Comparison of ENCODE assay signal across 20 cellular contexts in the genomic region with DNA sequence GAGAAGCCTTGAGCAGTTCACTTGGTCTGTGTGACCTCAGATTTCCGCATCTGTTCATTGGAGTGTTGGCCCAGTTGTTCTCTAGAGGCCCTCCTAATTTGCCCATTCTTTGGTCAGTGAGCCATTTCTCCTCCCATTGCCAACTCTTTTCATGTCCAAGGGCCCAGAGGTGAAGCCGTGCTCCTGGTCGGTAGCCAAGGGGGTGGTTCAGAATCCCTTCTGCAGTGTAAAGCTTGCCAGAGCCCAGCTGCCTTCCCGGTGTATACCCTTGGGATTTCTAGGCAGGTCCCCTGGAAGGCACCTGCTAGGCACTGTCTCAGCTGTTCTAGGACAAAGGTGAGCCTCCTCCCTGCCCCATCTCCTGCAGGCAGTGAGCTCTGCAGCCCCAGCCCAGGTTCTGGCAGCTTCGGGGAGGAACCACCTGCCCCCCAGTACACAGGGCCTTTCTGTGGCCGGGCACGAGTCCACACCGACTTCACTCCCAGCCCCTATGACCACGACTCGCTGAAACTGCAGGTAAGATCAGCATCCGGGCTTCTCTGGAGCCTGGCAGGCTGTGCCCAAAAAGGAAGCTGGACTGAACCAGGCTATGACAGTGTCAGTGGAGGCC. TPM values are rescaled to one million over a fixed set of nuclear protein-coding genes. Genes with fewer than 3 reads are reported as not detected.
DNase-seq lines count a peak whose midpoint lies in the region; TF ChIP-seq lines count a peak whose summit lies in the region.
"Had no signal": no experiment of that assay in that cellular context is flagged by ENCODE, and none has a peak within 500 bp of the region (broad histone marks: within the 10 kb centered on the region; RNA-seq: fewer than 3 reads in every experiment).

No MANE protein-coding gene starts in this region.

- POLR2A ChIA-PET in A673 (lab: Charles Lee; ENCODE audit: low non-redundant PET): no interaction called here

- H3K9me3 Mint-ChIP-seq in endothelial cell (ENCODE audit: unreplicated experiment): no peaks in the 10 kb centered on the region
- H3K9me3 Mint-ChIP-seq: CD8-positive, alpha-beta memory T cell; stimulated activated naive CD8-positive, alpha-beta T cell treated with anti-CD3 and anti-CD28 coated beads, Interleukin-15, Interleukin-2, amounts not matched to agents 100 ng/mL and 50 ng/mL, for 24 hours had no signal

- H3K4me1 ChIP-seq in A673 (ENCODE audit: insufficient read depth, low read length, poor library complexity, severe bottlenecking): no peaks in the 10 kb centered on the region
- H3K4me1 ChIP-seq: left lung, transverse colon had no signal

- H3K27me3 Mint-ChIP-seq in endothelial cell (ENCODE audit: unreplicated experiment): peaks cover 5% of the 10 kb centered on the region
- H3K27me3 Mint-ChIP-seq: stimulated activated naive CD8-positive, alpha-beta T cell treated with anti-CD3 and anti-CD28 coated beads, Interleukin-15, Interleukin-2, amounts not matched to agents 100 ng/mL and 50 ng/mL, for 24 hours had no signal

- H3K4me3 Mint-ChIP-seq in endothelial cell (ENCODE audit: unreplicated experiment): no peak overlapping the region
- H3K4me3 Mint-ChIP-seq: CD8-positive, alpha-beta memory T cell; mesothelial cell of epicardium; stimulated activated naive CD8-positive, alpha-beta T cell treated with anti-CD3 and anti-CD28 coated beads, Interleukin-15, Interleukin-2, amounts not matched to agents 100 ng/mL and 50 ng/mL, for 24 hours had no signal

- intact Hi-C loops in posterior vena cava (cut with DNase I) (no loop called here), A673 (cut with micrococcal nuclease; ENCODE audit: unreplicated experiment) (no loop called here)

- no peaks in the 10 kb centered on the region for H3K27me3 ChIP-seq in A673 (replicated peaks; ENCODE audit: insufficient read depth, low read depth, low read length, poor library complexity)
- H3K27me3 ChIP-seq: brain microvascular endothelial cell, left lung, transverse colon had no signal

- H3K36me3 Mint-ChIP-seq in endothelial cell (ENCODE audit: low read depth, unreplicated experiment): no peaks in the 10 kb centered on the region
- H3K36me3 Mint-ChIP-seq: mesothelial cell of epicardium had no signal

- TF ChIP-seq CTCF in endothelial cell (IDR thresholded peaks at IDR 0.05; ENCODE audit: unreplicated experiment) (no peak), A673 (conservative IDR thresholded peaks at IDR 0.05; ENCODE audit: low read depth, low read length) (no peak)

- no peak overlapping the region for H3K27ac Mint-ChIP-seq in endothelial cell (ENCODE audit: unreplicated experiment)
- H3K27ac Mint-ChIP-seq: mesothelial cell of epicardium; stimulated activated naive CD8-positive, alpha-beta T cell treated with anti-CD3 and anti-CD28 coated beads, Interleukin-15, Interleukin-2, amounts not matched to agents 100 ng/mL and 50 ng/mL, for 24 hours had no signal

- no peak overlapping the region for H3K27ac ChIP-seq in A673 (ENCODE audit: low read depth, low read length, poor library complexity, severe bottlenecking)
- H3K27ac ChIP-seq: brain microvascular endothelial cell, left lung, skin epidermis, transverse colon had no signal

- no peaks in the 10 kb centered on the region for H3K36me3 ChIP-seq in A673 (ENCODE audit: insufficient read depth, low read length, poor library complexity, severe bottlenecking)
- H3K36me3 ChIP-seq: brain microvascular endothelial cell, transverse colon had no signal

- BruUV-seq in A673 (replicated peaks; lab: Mats Ljungman, UMichigan): no TSS peak

- H3K4me3 ChIP-seq in A673 (ENCODE audit: low read depth, low read length, poor library complexity, severe bottlenecking): no peak overlapping the region
- H3K4me3 ChIP-seq: left lung, skin epidermis, transverse colon had no signal

- no peaks in the 10 kb centered on the region for H3K9me3 ChIP-seq in A673 (ENCODE audit: low read depth, low read length, poor library complexity, severe bottlenecking)
- H3K9me3 ChIP-seq: left lung, transverse colon had no signal

- CTCF ChIA-PET in A673 (lab: Charles Lee): no interaction called here

- H3K4me1 Mint-ChIP-seq in endothelial cell (ENCODE audit: unreplicated experiment): peaks cover 2% of the 10 kb centered on the region
- H3K4me1 Mint-ChIP-seq: mesothelial cell of epicardium had no signal

- DNase-seq in DMS79 (lab: John Stamatoyannopoulos, UW) (peak; percentile 24), NCI-H1105 (lab: John Stamatoyannopoulos, UW) (peak; percentile 21), NCI-H69 (lab: John Stamatoyannopoulos, UW) (peak; percentile 63), posterior vena cava (ENCODE audit: low spot score) (peak; percentile 41), NCI-H1930 (lab: John Stamatoyannopoulos, UW) (no peak), endothelial cell (ENCODE audit: low spot score) (no peak), A673 (ENCODE audit: low spot score) (no peak)
- DNase-seq: activated effector memory CD4-positive, alpha-beta T cell treated with Interleukin-2 at 50 U/mL for 16 hours; brain microvascular endothelial cell; CD8-positive, alpha-beta memory T cell; Kasumi-1; left lung; NCI-H146; NCI-H748 treated with DMSO at 0.1 percent for 48 hours; OCI-M1; posterior cingulate gyrus; transverse colon had no signal

RNA-seq across cellular contexts. Expression of gene SASH3, which starts 12.3 kb away (rescaled TPM):
- 10 to 100 TPM; 11.6 to 18.5 TPM for total RNA-seq in posterior vena cava
- not detected for total RNA-seq in endothelial cell (ENCODE audit: unreplicated experiment)
- not detected in 2 replicates for total RNA-seq in A673 (2021)
- total RNA-seq: mesothelial cell of epicardium had no signal

RNA-seq across cellular contexts. Expression of gene ZDHHC9, which starts 51.6 kb away (rescaled TPM):
- total RNA-seq in posterior vena cava (10 to 100 TPM; 23.0 to 23.7 TPM), endothelial cell (ENCODE audit: unreplicated experiment) (37.8 TPM), A673 (2021) (17.1 and 19.4 TPM in 2 replicates)

RNA-seq across cellular contexts. Expression of gene XPNPEP2, which starts 53.3 kb away (rescaled TPM):
- total RNA-seq in posterior vena cava (10 to 100 TPM; 11.3 to 29.3 TPM), endothelial cell (ENCODE audit: unreplicated experiment) (1.7 TPM), A673 (2021) (not detected in 2 replicates)

Comparison
In these comparisons a context has a peak if more than half of its experiments do, and no peak if none do; other contexts are left out.
1. DNase-seq: peak in DMS79 (single experiment), NCI-H1105 (single experiment), NCI-H69 (single experiment) and posterior vena cava (single experiment); none in NCI-H1930 (0 of 2), endothelial cell (single experiment) and A673 (single experiment).
2. RNA of gene SASH3, which starts 12.3 kb away (total RNA-seq): 11.6 to 18.5 TPM in posterior vena cava; not detected in endothelial cell (single experiment) and not detected in A673; every median in the first group is over 10 times any median in the second.